In genomic region chr18:48194787-48195186, GRCh38 we compare ENCODE assay signal across 22 cellular contexts.
"Had no signal": no experiment of that assay in that cellular context is flagged by ENCODE, and none has a peak within 500 bp of the region (broad histone marks: within the 10 kb centered on the region; RNA-seq: fewer than 3 reads in every experiment).

No MANE protein-coding gene starts in this region.

- H3K9me3 ChIP-seq: body of pancreas, left lung, neutrophil, right lobe of liver, thoracic aorta, upper lobe of left lung had no signal

- H3K27me3 ChIP-seq: body of pancreas, left lung, right lobe of liver, upper lobe of left lung had no signal

- H3K36me3 ChIP-seq: left lung, neutrophil, right lobe of liver, thoracic aorta, upper lobe of left lung had no signal

- H3K4me1 ChIP-seq: left lung had no signal

- DNase-seq: activated CD4-positive, alpha-beta memory T cell treated with anti-CD3 and anti-CD28 coated beads for 36 hours; activated CD4-positive, alpha-beta T cell treated with anti-CD3 and anti-CD28 coated beads for 48 hours; activated CD4-positive, CD25-positive, alpha-beta regulatory T cell; activated effector memory CD4-positive, alpha-beta T cell treated with Interleukin-2 at 50 U/mL for 16 hours; activated naive CD4-positive, alpha-beta T cell treated with anti-CD3 and anti-CD28 coated beads, Interleukin-2, amount 10 ng/mL, durations not matched to agents 7 days and 5 days; activated T-cell treated with anti-CD3 and anti-CD28 coated beads, Interleukin-2, amount 50 U/mL, for 72 hours; body of pancreas; effector CD4-positive, alpha-beta T cell; foreskin melanocyte; immature natural killer cell; kidney glomerular epithelial cell; left lung; natural killer cell; right lobe of liver; small intestine; stimulated activated CD4-positive, alpha-beta T cell treated with anti-CD3 and anti-CD28 coated beads, Interleukin-2, amount 100 ng/mL, for 24 hours; SW 1271; T-helper 17 cell; upper lobe of left lung had no signal

- ATAC-seq: activated T-cell treated with anti-CD3 and anti-CD28 coated beads, Interleukin-2, amount 50 U/mL, for 72 hours; body of pancreas; natural killer cell; stimulated activated memory B cell treated with anti-CD40 and anti-IgM and Interleukin-4, amounts not matched to agents 10 μg/mL and 1 μg/mL and 100 μg/mL, for 72 hours; T-helper 17 cell had no signal

- H3K4me3 ChIP-seq: body of pancreas, left lung, right lobe of liver, thoracic aorta, upper lobe of left lung had no signal

- H3K27ac ChIP-seq: body of pancreas, left lung, neutrophil, thoracic aorta, upper lobe of left lung had no signal
